22 cellular contexts compared by ENCODE assay signal in genomic region chr22:36183446-36183845, GRCh38. TPM values are rescaled to one million over a fixed set of nuclear protein-coding genes. Genes with fewer than 3 reads are reported as not detected.
A peak's percentile ranks its signal among the peaks of the same experiment; 100 is the strongest.
DNase-seq lines count a peak whose midpoint lies in the region; ATAC-seq, FAIRE-seq and TF ChIP-seq lines count a peak whose summit lies in the region.
"Had no signal": no experiment of that assay in that cellular context is flagged by ENCODE, and none has a peak within 500 bp of the region (broad histone marks: within the 10 kb centered on the region; RNA-seq: fewer than 3 reads in every experiment).

No MANE protein-coding gene starts in this region.

- H3K36me3 Mint-ChIP-seq in endodermal cell (ENCODE audit: low read depth): no peaks in the 10 kb centered on the region
- H3K36me3 Mint-ChIP-seq: CD4-positive, alpha-beta memory T cell had no signal

- no peak for TF ChIP-seq RAD21 in H1 (IDR thresholded peaks at IDR 0.05 in 1 of 2, conservative IDR thresholded peaks at IDR 0.05 in 1 of 2; ENCODE audit: low read depth in 2 of 2, low read length in 2 of 2)

- H2AK5ac ChIP-seq in H1 (ENCODE audit: low read depth, low read length): no peak overlapping the region
- H2AK5ac ChIP-seq in mesendoderm (ENCODE audit: low read length): no peak overlapping the region
- peak overlapping the region; percentile 6 for H2AK5ac ChIP-seq in neuronal stem cell (ENCODE audit: low read depth, low read length)

- H3K14ac ChIP-seq in H1 (ENCODE audit: insufficient read length): no peak overlapping the region
- no peak overlapping the region for H3K14ac ChIP-seq in neuronal stem cell (ENCODE audit: low read length)

- H2BK5ac ChIP-seq in H1 (ENCODE audit: low read depth, low read length) (no peak overlapping the region), mesendoderm (ENCODE audit: low read length) (no peak overlapping the region), neuronal stem cell (ENCODE audit: low read length) (no peak overlapping the region)

- H4K20me1 ChIP-seq in H1 (replicated peaks in 1 of 2; ENCODE audit: control insufficient read depth in 1 of 2, insufficient read depth in 2 of 2, low read length in 2 of 2): no peaks in the 10 kb centered on the region

- H3K4me2 ChIP-seq in H1 (ENCODE audit: insufficient read depth in 1 of 2, low read depth in 2 of 2, low read length in 2 of 2) (no peak overlapping the region), mesendoderm (ENCODE audit: low read length) (no peak overlapping the region), neuronal stem cell (ENCODE audit: insufficient read depth, low read length, poor library complexity, severe bottlenecking) (no peak overlapping the region)
- H3K4me2 ChIP-seq: GM23338 had no signal

- H3K27ac Mint-ChIP-seq in endodermal cell: no peak overlapping the region
- H3K27ac Mint-ChIP-seq: CD4-positive, alpha-beta memory T cell; GM23338 had no signal

- TF ChIP-seq CTCF in H1 (IDR thresholded peaks at IDR 0.05; ENCODE audit: control extremely low read depth in 1 of 3, insufficient read depth in 1 of 3, low read depth in 1 of 3, low read length in 3 of 3) (no peak), endodermal cell (conservative IDR thresholded peaks at IDR 0.05) (no peak)

- H3K36me3 ChIP-seq in H1 (ENCODE audit: control insufficient read depth in 2 of 4, insufficient read depth in 4 of 4, low read length in 3 of 4) (no peaks in the 10 kb centered on the region), endodermal cell (ENCODE audit: control insufficient read depth, insufficient read depth, low read length) (no peaks in the 10 kb centered on the region), mesendoderm (ENCODE audit: control insufficient read depth, insufficient read depth, low read length) (no peaks in the 10 kb centered on the region), neuronal stem cell (replicated peaks in 1 of 2; ENCODE audit: control insufficient read depth in 2 of 2, insufficient read depth in 2 of 2, low read length in 2 of 2) (no peaks in the 10 kb centered on the region)

- peaks cover 22% of the 10 kb centered on the region for H3K4me1 Mint-ChIP-seq in endodermal cell

- no peaks in the 10 kb centered on the region for H3K9me3 Mint-ChIP-seq in endodermal cell
- H3K9me3 Mint-ChIP-seq: CD4-positive, alpha-beta memory T cell; GM23338 had no signal

- H3K4me3 ChIP-seq in H1 (ENCODE audit: extremely low read depth in 1 of 4, insufficient read depth in 2 of 4, low read depth in 3 of 4, low read length in 4 of 4) (no peak overlapping the region), endodermal cell (ENCODE audit: low read length) (no peak overlapping the region), mesendoderm (ENCODE audit: low read length) (no peak overlapping the region), neuronal stem cell (ENCODE audit: low read length in 2 of 2) (no peak overlapping the region)
- H3K4me3 ChIP-seq: GM23338 had no signal

- H3K23ac ChIP-seq in H1 (ENCODE audit: insufficient read length) (no peak overlapping the region), mesendoderm (ENCODE audit: low read length) (no peak overlapping the region), neuronal stem cell (ENCODE audit: low read depth, low read length, poor library complexity) (no peak overlapping the region)

- H3K27me3 Mint-ChIP-seq in endodermal cell (ENCODE audit: insufficient read depth): no peaks in the 10 kb centered on the region

- CTCF ChIA-PET in H1 (lab: Charles Lee; ENCODE audit: partially characterized antibody): interaction anchor here (1.0 to 8.1 kb wide), 9 partner anchors 10 to 103 kb away, joined by 3 to 86 read pairs (median 7); partner anchors contain the start of gene APOL3

- no peak for TF ChIP-seq POLR2A in H1 (IDR thresholded peaks at IDR 0.05; ENCODE audit: control extremely low read depth in 1 of 2, low read depth in 2 of 2, low read length in 2 of 2)

- POLR2A ChIA-PET in H1 (lab: Charles Lee; ENCODE audit: partially characterized antibody): interaction anchor here (1.4 kb wide), 1 partner anchor 76 kb away, joined by 3 read pairs; no protein-coding TSS in a partner anchor

- H2AFZ ChIP-seq in H1 (ENCODE audit: low read length) (no peak overlapping the region), neuronal stem cell (ENCODE audit: low read length) (no peak overlapping the region)

- H2BK20ac ChIP-seq in H1 (ENCODE audit: low read length): no peak overlapping the region

- H3K56ac ChIP-seq in H1 (replicated peaks; ENCODE audit: insufficient read length, low read depth, low read length) (no peak overlapping the region), mesendoderm (ENCODE audit: low read length) (peak overlapping the region; percentile 19)

- no peak for FAIRE-seq in H1 (lab: Jason Lieb, UNC)
- FAIRE-seq: GM12891, GM18507 had no signal

- H3K9ac ChIP-seq in H1 (replicated peaks in 1 of 4; ENCODE audit: extremely low read depth in 1 of 4, low read depth in 3 of 4, low read length in 3 of 4): no peak overlapping the region
- H3K9ac ChIP-seq in endodermal cell (ENCODE audit: extremely low read depth, low read length, poor library complexity, severe bottlenecking): no peak overlapping the region
- no peak overlapping the region for H3K9ac ChIP-seq in mesendoderm (ENCODE audit: low read length)
- H3K9ac ChIP-seq in neuronal stem cell (ENCODE audit: low read depth, low read length, poor library complexity): no peak overlapping the region

- no peaks in the 10 kb centered on the region for H3K79me2 ChIP-seq in H1 (ENCODE audit: control insufficient read depth in 1 of 2, insufficient read depth in 2 of 2, low read length in 2 of 2)
- no peaks in the 10 kb centered on the region for H3K79me2 ChIP-seq in mesendoderm (ENCODE audit: control insufficient read depth, insufficient read depth, low read length)

- H3K4me1 ChIP-seq in H1 (replicated peaks in 1 of 4; ENCODE audit: control insufficient read depth in 3 of 4, insufficient read depth in 4 of 4, low read length in 3 of 4) (no peaks in the 10 kb centered on the region), endodermal cell (ENCODE audit: control insufficient read depth, insufficient read depth, low read length) (peaks cover 13% of the 10 kb centered on the region), mesendoderm (ENCODE audit: control insufficient read depth, low read depth, low read length) (no peaks in the 10 kb centered on the region), neuronal stem cell (ENCODE audit: control insufficient read depth in 2 of 2, insufficient read depth in 1 of 2, low read depth in 1 of 2, low read length in 2 of 2) (peaks cover 0 to 1% of the 10 kb centered on the region in 2 donors)

- H3K9me3 ChIP-seq in H1 (ENCODE audit: insufficient read depth in 2 of 2, low read depth in 1 of 2, low read length in 1 of 2) (no peaks in the 10 kb centered on the region), endodermal cell (ENCODE audit: control insufficient read depth, low read length) (no peaks in the 10 kb centered on the region), neuronal stem cell (replicated peaks in 1 of 2; ENCODE audit: control insufficient read depth in 2 of 2, insufficient read depth in 1 of 2, low read depth in 1 of 2, low read length in 2 of 2) (no peaks in the 10 kb centered on the region)

- DNase-seq in H1 (ENCODE audit: low read depth in 1 of 2, low spot score in 2 of 2): no peak
- peak; percentile 41 for DNase-seq in endodermal cell
- no peak for DNase-seq in mesendoderm
- DNase-seq in neuronal stem cell (ENCODE audit: low spot score): no peak
- DNase-seq in NCI-H1694 treated with DMSO at 0.1 percent for 48 hours (lab: John Stamatoyannopoulos, UW): no peak
- no peak for DNase-seq in activated naive CD4-positive, alpha-beta T cell treated with anti-CD3 and anti-CD28 coated beads, Interleukin-2, amount 50 U/mL, for 16 hours
- DNase-seq: C1 segment of cervical spinal cord; Calu3; CD4-positive, alpha-beta memory T cell; COR-L47; DMS79 treated with DMSO at 0.1 percent for 48 hours; GF-D8; H7; HCEC 1CT had no signal

- no peak for TF ChIP-seq EP300 in H1 (IDR thresholded peaks at IDR 0.05; ENCODE audit: borderline replicate concordance in 1 of 2, low read depth in 2 of 2, low read length in 2 of 2)

- H4K91ac ChIP-seq in H1 (replicated peaks; ENCODE audit: insufficient read length, low read length) (no peak overlapping the region), neuronal stem cell (ENCODE audit: low read depth, low read length, poor library complexity) (no peak overlapping the region)

- H3K18ac ChIP-seq in H1 (ENCODE audit: extremely low read depth, low read length) (no peak overlapping the region), mesendoderm (ENCODE audit: low read length) (no peak overlapping the region), neuronal stem cell (ENCODE audit: low read length) (no peak overlapping the region)

- no peaks in the 10 kb centered on the region for H3K23me2 ChIP-seq in H1 (ENCODE audit: low read depth, low read length)

- H3K4ac ChIP-seq in H1 (replicated peaks; ENCODE audit: insufficient read length, low read depth, low read length) (no peak overlapping the region), mesendoderm (ENCODE audit: low read depth, low read length) (no peak overlapping the region), neuronal stem cell (ENCODE audit: low read length) (no peak overlapping the region)

- WGBS in H1 (ENCODE audit: extremely low coverage in 1 of 2, insufficient coverage in 1 of 2, insufficient read length in 1 of 2, insufficient replicate concordance in 2 of 2, low coverage in 1 of 2, low lambda C conversion rate in 2 of 2, missing lambda C conversion rate in 1 of 2), 2 experiments: 75% methylated on average over 7 of the region's 7 CpGs; no CpG with 5 or more reads in 1 of the 2 experiments
- 92 to 93% methylated on average over 6 to 7 of the region's 7 CpGs for whole genome bisulfite sequencing in endodermal cell (ENCODE audit: insufficient coverage in 1 of 2, insufficient read length in 1 of 2), 2 experiments
- no CpG with 5 or more reads among the region's 7 CpGs for WGBS in mesendoderm (ENCODE audit: extremely low coverage, insufficient coverage, low lambda C conversion rate)
- WGBS in neuronal stem cell (ENCODE audit: extremely low coverage in 2 of 2, insufficient read length in 2 of 2, insufficient replicate concordance in 1 of 2), 2 donors: no CpG with 5 or more reads among the region's 7 CpGs

- H3K27me3 ChIP-seq in H1 (replicated peaks in 1 of 4; ENCODE audit: control insufficient read depth in 3 of 4, extremely low read depth in 1 of 4, insufficient read depth in 3 of 4, low read length in 3 of 4) (no peaks in the 10 kb centered on the region; a peak in 1 of 7 replicates), endodermal cell (ENCODE audit: control insufficient read depth, insufficient read depth, low read length, poor library complexity, severe bottlenecking) (no peaks in the 10 kb centered on the region), mesendoderm (ENCODE audit: insufficient read depth, low read length, poor library complexity) (no peaks in the 10 kb centered on the region), neuronal stem cell (ENCODE audit: control insufficient read depth in 3 of 3, insufficient read depth in 3 of 3, low read depth in 1 of 3, low read length in 3 of 3) (peaks cover 0 to 8% (median 0%) of the 10 kb centered on the region in 3 experiments)

- H4K8ac ChIP-seq in H1 (ENCODE audit: extremely low read depth, insufficient read depth, low read length): no peak overlapping the region
- H4K8ac ChIP-seq in mesendoderm (ENCODE audit: low read depth, low read length): no peak overlapping the region
- H4K8ac ChIP-seq in neuronal stem cell (ENCODE audit: low read depth, low read length): no peak overlapping the region

- no peaks in the 10 kb centered on the region for H3K79me1 ChIP-seq in H1 (ENCODE audit: low read depth, low read length)
- no peaks in the 10 kb centered on the region for H3K79me1 ChIP-seq in mesendoderm (ENCODE audit: low read length)
- no peaks in the 10 kb centered on the region for H3K79me1 ChIP-seq in neuronal stem cell (ENCODE audit: low read depth, low read length)

- H3K4me3 Mint-ChIP-seq in endodermal cell: no peak overlapping the region
- H3K4me3 Mint-ChIP-seq: CD4-positive, alpha-beta memory T cell; GM23338 had no signal

- H2BK120ac ChIP-seq in H1 (replicated peaks; ENCODE audit: low read depth, low read length): no peak overlapping the region
- no peak overlapping the region for H2BK120ac ChIP-seq in mesendoderm (ENCODE audit: low read depth, low read length)
- no peak overlapping the region for H2BK120ac ChIP-seq in neuronal stem cell (ENCODE audit: low read depth, low read length)

- no peak overlapping the region for H2BK12ac ChIP-seq in H1 (ENCODE audit: low read depth, low read length)
- no peak overlapping the region for H2BK12ac ChIP-seq in neuronal stem cell (ENCODE audit: low read length)

- H2BK15ac ChIP-seq in H1 (ENCODE audit: low read length) (peak overlapping the region; percentile 62; the same call in 1 of the 2 replicates), mesendoderm (replicated peaks; ENCODE audit: low read depth) (no peak overlapping the region), neuronal stem cell (ENCODE audit: low read length) (no peak overlapping the region)

- ATAC-seq in HG02852 (IDR thresholded peaks at IDR 0.05; ENCODE audit: unreplicated experiment): no peak
- ATAC-seq: GM23338 had no signal

- no peak overlapping the region for H4K5ac ChIP-seq in H1 (ENCODE audit: insufficient read length, low read depth, low read length)
- no peak overlapping the region for H4K5ac ChIP-seq in mesendoderm (ENCODE audit: low read length)

- H3K27ac ChIP-seq in H1 (ENCODE audit: low read depth, low read length) (no peak overlapping the region), endodermal cell (ENCODE audit: low read depth, low read length) (no peak overlapping the region), mesendoderm (ENCODE audit: low read depth, low read length) (no peak overlapping the region), neuronal stem cell (replicated peaks; ENCODE audit: low read length) (no peak overlapping the region)

RNA-seq across cellular contexts. Expression of gene APOL4, which starts 18.2 kb away (rescaled TPM):
- not detected in 2 replicates for total RNA-seq in H1 (2021; fragmentation: NEBNext Ultra II Directional; extraction: Animal tissue kit (Norgen Biotek cat#: 25700))
- 0.02 TPM in 1 of 2 replicates, not detected in the other for polyA plus RNA-seq in H1 (2011; rRNA removed)
- not detected for polyA plus RNA-seq in H1 (2011; cell fraction: cytosol; rRNA removed)
- polyA plus RNA-seq in H1 (2011; cell fraction: nucleus; rRNA removed): not detected
- not detected in 4 replicates for polyA plus RNA-seq in H1 (2012, experiment 1 of 2)
- polyA plus RNA-seq in H1 (2012, experiment 2 of 2): 0.08 TPM
- polyA plus RNA-seq in H1 (2013, experiment 1 of 2): not detected
- 0.02 TPM for polyA plus RNA-seq in H1 (2013, experiment 2 of 2)
- 0.66 TPM in 1 of 2 replicates, not detected in the other for polyA minus RNA-seq in H1 (2011; rRNA and poly(A)+ RNA removed)
- polyA minus RNA-seq in H1 (2011; cell fraction: cytosol; rRNA and poly(A)+ RNA removed): not detected
- not detected for polyA minus RNA-seq in H1 (2011; cell fraction: nucleus; rRNA and poly(A)+ RNA removed)
- total RNA-seq in endodermal cell: not detected
- polyA plus RNA-seq in endodermal cell (2013, experiment 1 of 2): 0.07 TPM
- polyA plus RNA-seq in endodermal cell (2013, experiment 2 of 2): 0.17 TPM
- 0.01 TPM for polyA plus RNA-seq in mesendoderm (2013, experiment 1 of 2)
- polyA plus RNA-seq in mesendoderm (2013, experiment 2 of 2): 0.01 TPM
- 0.06 TPM for polyA plus RNA-seq in neuronal stem cell (2013, experiment 1 of 2)
- 0.08 TPM for polyA plus RNA-seq in neuronal stem cell (2013, experiment 2 of 2)
- total RNA-seq: A172; CD4-positive, alpha-beta memory T cell; Daoy; G401; GM23338; H7 had no signal
- polyA plus RNA-seq: CD4-positive, alpha-beta memory T cell; GM23338 had no signal

RNA-seq across cellular contexts. Expression of gene APOL3, which starts 22.9 kb away (rescaled TPM):
- total RNA-seq in H1 (2021; fragmentation: NEBNext Ultra II Directional; extraction: Animal tissue kit (Norgen Biotek cat#: 25700)): not detected in 2 replicates
- 0.11 and 0.12 TPM in 2 replicates for polyA plus RNA-seq in H1 (2011; rRNA removed)
- 0.04 TPM for polyA plus RNA-seq in H1 (2011; cell fraction: cytosol; rRNA removed)
- polyA plus RNA-seq in H1 (2011; cell fraction: nucleus; rRNA removed): 0.19 TPM
- polyA plus RNA-seq in H1 (2012, experiment 1 of 2): 0.11 to 0.28 TPM (median 0.25 TPM) in 3 of 4 replicates, not detected in the other
- not detected for polyA plus RNA-seq in H1 (2012, experiment 2 of 2)
- 0.10 TPM for polyA plus RNA-seq in H1 (2013, experiment 1 of 2)
- polyA plus RNA-seq in H1 (2013, experiment 2 of 2): 0.09 TPM
- polyA minus RNA-seq in H1 (2011; rRNA and poly(A)+ RNA removed): 0.15 TPM in 1 of 2 replicates, not detected in the other
- not detected for polyA minus RNA-seq in H1 (2011; cell fraction: cytosol; rRNA and poly(A)+ RNA removed)
- not detected for polyA minus RNA-seq in H1 (2011; cell fraction: nucleus; rRNA and poly(A)+ RNA removed)
- total RNA-seq in endodermal cell: 1 to 10 TPM in 1 of 2 donors, under 1 TPM in 1; 0.46 to 1.1 TPM
- 0.36 TPM for polyA plus RNA-seq in endodermal cell (2013, experiment 1 of 2)
- 0.46 TPM for polyA plus RNA-seq in endodermal cell (2013, experiment 2 of 2)
- polyA plus RNA-seq in mesendoderm (2013, experiment 1 of 2): 0.74 TPM
- polyA plus RNA-seq in mesendoderm (2013, experiment 2 of 2): 0.66 TPM
- not detected for polyA plus RNA-seq in neuronal stem cell (2013, experiment 1 of 2)
- not detected for polyA plus RNA-seq in neuronal stem cell (2013, experiment 2 of 2)
- total RNA-seq: A673, G401, GM23338 had no signal
- polyA plus RNA-seq: GM23338 had no signal

RNA-seq across cellular contexts. Expression of gene APOL2, which starts 55.9 kb away (rescaled TPM):
- 11.0 and 12.0 TPM in 2 replicates for total RNA-seq in H1 (2021; fragmentation: NEBNext Ultra II Directional; extraction: Animal tissue kit (Norgen Biotek cat#: 25700))
- 7.8 and 8.1 TPM in 2 replicates for polyA plus RNA-seq in H1 (2011; rRNA removed)
- 10.3 TPM for polyA plus RNA-seq in H1 (2011; cell fraction: cytosol; rRNA removed)
- 14.1 TPM for polyA plus RNA-seq in H1 (2011; cell fraction: nucleus; rRNA removed)
- 13.9 to 18.7 TPM (median 16.3 TPM) in 4 replicates for polyA plus RNA-seq in H1 (2012, experiment 1 of 2)
- 3.6 TPM for polyA plus RNA-seq in H1 (2012, experiment 2 of 2)
- 5.3 TPM for polyA plus RNA-seq in H1 (2013, experiment 1 of 2)
- polyA plus RNA-seq in H1 (2013, experiment 2 of 2): 4.5 TPM
- 16.0 and 25.7 TPM in 2 replicates for polyA minus RNA-seq in H1 (2011; rRNA and poly(A)+ RNA removed)
- polyA minus RNA-seq in H1 (2011; cell fraction: cytosol; rRNA and poly(A)+ RNA removed): 7.4 TPM
- 8.8 TPM for polyA minus RNA-seq in H1 (2011; cell fraction: nucleus; rRNA and poly(A)+ RNA removed)
- 1 to 10 TPM; 2.1 to 7.9 TPM for total RNA-seq in endodermal cell
- polyA plus RNA-seq in endodermal cell (2013, experiment 1 of 2): 7.4 TPM
- polyA plus RNA-seq in endodermal cell (2013, experiment 2 of 2): 7.3 TPM
- 3.8 TPM for polyA plus RNA-seq in mesendoderm (2013, experiment 1 of 2)
- 4.1 TPM for polyA plus RNA-seq in mesendoderm (2013, experiment 2 of 2)
- polyA plus RNA-seq in neuronal stem cell (2013, experiment 1 of 2): 4.3 TPM
- 4.7 TPM for polyA plus RNA-seq in neuronal stem cell (2013, experiment 2 of 2)
